Comparison of ENCODE assay signal across 16 cellular contexts in genomic region chr10:92523639-92524038, GRCh38. TPM values are rescaled to one million over a fixed set of nuclear protein-coding genes. Genes with fewer than 3 reads are reported as not detected.
A peak's percentile ranks its signal among the peaks of the same experiment; 100 is the strongest.
DNase-seq lines count a peak whose midpoint lies in the region; ATAC-seq, FAIRE-seq and TF ChIP-seq lines count a peak whose summit lies in the region.
"Had no signal": no experiment of that assay in that cellular context is flagged by ENCODE, and none has a peak within 500 bp of the region (broad histone marks: within the 10 kb centered on the region; RNA-seq: fewer than 3 reads in every experiment).

No MANE protein-coding gene starts in this region.

- H3K27me3 Mint-ChIP-seq in nephron progenitor cell (ENCODE audit: low read depth, poor library complexity), result no peaks in the 10 kb centered on the region
- H3K27me3 Mint-ChIP-seq in naive thymus-derived CD4-positive, alpha-beta T cell, result no peaks in the 10 kb centered on the region
- H3K27me3 Mint-ChIP-seq: CD4-positive, alpha-beta memory T cell had no signal

- no peak for ATAC-seq in naive thymus-derived CD4-positive, alpha-beta T cell

- H3K9me3 Mint-ChIP-seq in nephron progenitor cell, result no peaks in the 10 kb centered on the region
- no peaks in the 10 kb centered on the region for H3K9me3 Mint-ChIP-seq in naive thymus-derived CD4-positive, alpha-beta T cell
- H3K9me3 Mint-ChIP-seq: CD4-positive, alpha-beta memory T cell had no signal

- TF ChIP-seq POLR2A in GM12891 (IDR thresholded peaks at IDR 0.05; ENCODE audit: low read depth, low read length), result no peak

- no peak overlapping the region for H3K4me3 ChIP-seq in SJCRH30
- H3K4me3 ChIP-seq in naive thymus-derived CD4-positive, alpha-beta T cell (ENCODE audit: low read length), result no peak overlapping the region

- no peaks in the 10 kb centered on the region for H3K9me3 ChIP-seq in SJCRH30 (replicated peaks)
- H3K9me3 ChIP-seq in naive thymus-derived CD4-positive, alpha-beta T cell (ENCODE audit: control insufficient read depth in 2 of 3, low read length in 3 of 3), result no peaks in the 10 kb centered on the region

- peaks cover 14% of the 10 kb centered on the region for H3K36me3 Mint-ChIP-seq in nephron progenitor cell (ENCODE audit: low read depth)
- peaks cover 0 to 18% (median 4%) of the 10 kb centered on the region in 5 donors for H3K36me3 Mint-ChIP-seq in naive thymus-derived CD4-positive, alpha-beta T cell

- H3K27ac Mint-ChIP-seq in nephron progenitor cell, result peak overlapping the region; percentile 56
- no peak overlapping the region for H3K27ac Mint-ChIP-seq in naive thymus-derived CD4-positive, alpha-beta T cell

- no peak overlapping the region for H3K4me3 Mint-ChIP-seq in nephron progenitor cell
- H3K4me3 Mint-ChIP-seq in naive thymus-derived CD4-positive, alpha-beta T cell, result no peak overlapping the region
- H3K4me3 Mint-ChIP-seq: CD4-positive, alpha-beta memory T cell had no signal

- CTCF ChIA-PET in naive thymus-derived CD4-positive, alpha-beta T cell (lab: Charles Lee), result interaction anchor here (0.6 kb wide), 1 partner anchor 11 kb away, joined by 3 read pairs; no protein-coding TSS in a partner anchor

- intact Hi-C loops in naive thymus-derived CD4-positive, alpha-beta T cell (cut with micrococcal nuclease), result no loop called here

- DNase-seq in GM12891 (ENCODE audit: insufficient read length, low spot score) (no peak), SJCRH30 (no peak), nephron progenitor cell (no peak), foreskin melanocyte (no peak), SK-N-DZ (ENCODE audit: low spot score) (no peak), cerebellum (ENCODE audit: low spot score) (no peak)
- no peak for DNase-seq in naive thymus-derived CD4-positive, alpha-beta T cell
- DNase-seq: 8988T; C1 segment of cervical spinal cord; Calu3; CD4-positive, alpha-beta memory T cell; COR-L47; DND-41; GOT3; H7; HCEC 1CT had no signal

- H3K4me1 Mint-ChIP-seq in nephron progenitor cell, result peaks cover 5% of the 10 kb centered on the region
- H3K4me1 Mint-ChIP-seq in naive thymus-derived CD4-positive, alpha-beta T cell, result peaks cover 0 to 2% (median 0%) of the 10 kb centered on the region in 7 donors
- H3K4me1 Mint-ChIP-seq: CD4-positive, alpha-beta memory T cell had no signal

- POLR2A ChIA-PET in naive thymus-derived CD4-positive, alpha-beta T cell (lab: Charles Lee), result interaction anchor here (0.7 kb wide), 1 partner anchor 457 kb away, joined by 3 read pairs; no protein-coding TSS in a partner anchor

- FAIRE-seq in GM12891 (lab: Jason Lieb, UNC), result peak; percentile 9

- no peak for TF ChIP-seq CTCF in nephron progenitor cell (IDR thresholded peaks at IDR 0.05)

- H3K36me3 ChIP-seq in SJCRH30, result no peaks in the 10 kb centered on the region; the same call in 1 of the 2 replicates
- no peaks in the 10 kb centered on the region for H3K36me3 ChIP-seq in naive thymus-derived CD4-positive, alpha-beta T cell (ENCODE audit: control insufficient read depth in 2 of 3, insufficient read depth in 3 of 3, low read length in 3 of 3)

- 0 out of 2 replicates have a peak overlapping the region, but pooled peaks have one; percentile 13 for H3K27ac ChIP-seq in SJCRH30
- H3K27ac ChIP-seq in naive thymus-derived CD4-positive, alpha-beta T cell (ENCODE audit: low read depth, low read length), result no peak overlapping the region

- no peaks in the 10 kb centered on the region for H3K27me3 ChIP-seq in SJCRH30
- H3K27me3 ChIP-seq in naive thymus-derived CD4-positive, alpha-beta T cell (ENCODE audit: control insufficient read depth in 2 of 2, insufficient read depth in 2 of 2, low read length in 2 of 2), result no peaks in the 10 kb centered on the region

- no peaks in the 10 kb centered on the region; the same call in 1 of the 2 replicates for H3K4me1 ChIP-seq in SJCRH30
- H3K4me1 ChIP-seq in naive thymus-derived CD4-positive, alpha-beta T cell (ENCODE audit: control insufficient read depth in 2 of 2, insufficient read depth in 2 of 2, low read length in 2 of 2), result no peaks in the 10 kb centered on the region

TF ChIP-seq in GM12891, 5 proteins besides CTCF, POLR2A, EP300 and RAD21:
- TF ChIP-seq SPI1 (IDR thresholded peaks at IDR 0.05; ENCODE audit: low read depth, low read length) (no peak), POU2F2 (IDR thresholded peaks at IDR 0.05; ENCODE audit: low read depth, low read length) (no peak), TAF1 (IDR thresholded peaks at IDR 0.05; ENCODE audit: low read depth, low read length) (no peak), PAX5 (IDR thresholded peaks at IDR 0.05; ENCODE audit: insufficient read depth, low read length, severe bottlenecking) (no peak), POLR2AphosphoS5 (IDR thresholded peaks at IDR 0.05; ENCODE audit: low read depth, low read length) (no peak)

RNA-seq across cellular contexts. Expression of gene IDE, which starts 50.3 kb away (rescaled TPM):
- 9.1 TPM for polyA plus RNA-seq in GM12891 (2012; ENCODE audit: low read depth, missing spikeins)
- total RNA-seq in SJCRH30 (2014; rRNA removed; shearing (Covaris generic)), result 21.5 and 24.8 TPM in 2 replicates
- polyA plus RNA-seq in SK-N-DZ (2014; cell fraction: cytosol; rRNA removed), result 14.9 and 15.4 TPM in 2 replicates
- 19.8 and 33.3 TPM in 2 replicates for polyA plus RNA-seq in SK-N-DZ (2014; cell fraction: nucleus; rRNA removed)
- total RNA-seq in naive thymus-derived CD4-positive, alpha-beta T cell, result 10 to 100 TPM; 20.7 to 36.7 (median 28.4) TPM
- polyA plus RNA-seq in naive thymus-derived CD4-positive, alpha-beta T cell, result 10 to 100 TPM; 11.2 to 16.8 TPM
- total RNA-seq in cerebellum, result 17.8 TPM
